ENCODE assay signal across 24 cellular contexts in the genomic region with DNA sequence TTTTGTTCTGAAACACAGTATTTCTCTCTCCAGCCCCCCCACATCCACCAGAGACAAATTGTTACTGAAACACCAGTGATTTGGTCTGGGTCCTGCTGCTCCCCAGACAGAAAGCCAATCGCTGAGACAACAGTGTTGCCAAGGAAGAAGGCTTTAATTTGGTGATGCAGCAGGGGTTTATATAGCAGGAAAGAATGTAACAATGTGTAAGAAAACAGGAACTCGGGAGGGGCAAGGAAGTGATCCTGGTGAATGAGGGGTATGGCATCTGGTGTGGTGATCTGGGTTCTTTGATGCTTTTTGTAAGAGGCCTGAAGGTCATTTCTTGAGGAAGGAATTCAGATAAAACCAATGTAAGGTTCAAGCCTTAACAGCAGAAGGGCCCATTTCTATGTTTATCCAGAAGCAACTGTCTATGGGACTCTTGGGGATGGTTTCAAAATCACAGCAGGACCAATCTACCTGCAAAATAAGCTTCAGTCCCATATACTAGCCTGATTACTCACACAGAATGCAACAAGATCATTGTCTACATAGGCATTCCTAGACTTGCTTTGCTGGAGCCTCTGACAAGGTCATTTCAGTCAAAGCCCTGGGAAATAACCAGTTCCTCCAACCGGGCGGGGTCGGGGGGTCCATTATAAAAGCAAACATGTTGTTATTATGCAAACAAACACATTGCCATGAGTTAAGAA.
DNase-seq lines count a peak whose midpoint lies in the region; ATAC-seq and TF ChIP-seq lines count a peak whose summit lies in the region.
"Had no signal": no experiment of that assay in that cellular context is flagged by ENCODE, and none has a peak within 500 bp of the region (broad histone marks: within the 10 kb centered on the region; RNA-seq: fewer than 3 reads in every experiment).

No MANE protein-coding gene starts in this region.

- BruUV-seq in IMR-90 (replicated peaks; lab: Mats Ljungman, UMichigan), result no TSS peak

- H3K4me3 ChIP-seq in IMR-90 (ENCODE audit: insufficient read depth, low read depth, low read length), result no peak overlapping the region
- no peak overlapping the region for H3K4me3 ChIP-seq in astrocyte of the spinal cord (ENCODE audit: low read depth, low read length)
- no peak overlapping the region for H3K4me3 ChIP-seq in mesendoderm (ENCODE audit: low read length)
- no peak overlapping the region for H3K4me3 ChIP-seq in tibial nerve
- H3K4me3 ChIP-seq: spleen, thyroid gland had no signal

- H4K91ac ChIP-seq in IMR-90 (ENCODE audit: insufficient read depth, low read depth, low read length), result no peak overlapping the region

- no peaks in the 10 kb centered on the region for H3K4me1 Mint-ChIP-seq in activated T-helper 17 cell treated with anti-CD3 and anti-CD28 coated beads, Interleukin-2, amount 50 U/mL, for 72 hours

- H3K27ac Mint-ChIP-seq in activated T-helper 17 cell treated with anti-CD3 and anti-CD28 coated beads, Interleukin-2, amount 50 U/mL, for 72 hours, result no peak overlapping the region
- H3K27ac Mint-ChIP-seq: stimulated activated naive CD8-positive, alpha-beta T cell treated with anti-CD3 and anti-CD28 coated beads, Interleukin-15, Interleukin-2, amounts not matched to agents 100 ng/mL and 50 ng/mL, for 24 hours; T-helper 2 cell treated with Interferon-gamma antibody and Interleukin-4, amounts not matched to agents 5 μg/mL and 100 μg/mL, for 36 hours; WTC11 had no signal

- no peak overlapping the region for H3K56ac ChIP-seq in IMR-90 (ENCODE audit: extremely low read depth, insufficient read depth, low read length)
- H3K56ac ChIP-seq in mesendoderm (ENCODE audit: low read length), result no peak overlapping the region

- H2AFZ ChIP-seq in IMR-90 (replicated peaks; ENCODE audit: low read length, poor library complexity), result no peak overlapping the region

- peak; percentile 32; the same call in 1 of the 2 replicates for ATAC-seq in IMR-90 (ENCODE audit: low read depth)
- no peak for ATAC-seq in activated T-helper 17 cell treated with anti-CD3 and anti-CD28 coated beads, Interleukin-2, amount 50 U/mL, for 72 hours (replicated peaks)
- ATAC-seq: SK-N-SH treated with all-trans-retinoic acid at 6 μM for 48 hours, WTC11 had no signal

- no peak overlapping the region for H3K9ac ChIP-seq in IMR-90 (ENCODE audit: low read depth, low read length)
- H3K9ac ChIP-seq in mesendoderm (ENCODE audit: low read length), result no peak overlapping the region

- no peaks in the 10 kb centered on the region for H4K20me1 ChIP-seq in IMR-90 (ENCODE audit: insufficient read depth, low read length)

- no peak overlapping the region for H3K4me3 Mint-ChIP-seq in activated T-helper 17 cell treated with anti-CD3 and anti-CD28 coated beads, Interleukin-2, amount 50 U/mL, for 72 hours
- H3K4me3 Mint-ChIP-seq: stimulated activated naive CD8-positive, alpha-beta T cell treated with anti-CD3 and anti-CD28 coated beads, Interleukin-15, Interleukin-2, amounts not matched to agents 100 ng/mL and 50 ng/mL, for 24 hours; T-helper 2 cell treated with Interferon-gamma antibody and Interleukin-4, amounts not matched to agents 5 μg/mL and 100 μg/mL, for 36 hours; WTC11 had no signal

- dilution Hi-C loops in IMR-90 (cut with HindIII; ENCODE audit: low sequenced_read_pairs, unreplicated experiment), result no loop called here

- TF ChIP-seq EP300 in tibial nerve (IDR thresholded peaks at IDR 0.05), result no peak

- no peak overlapping the region; the same call in 1 of the 2 replicates for H3K18ac ChIP-seq in IMR-90 (ENCODE audit: low read depth, low read length)
- no peak overlapping the region for H3K18ac ChIP-seq in mesendoderm (ENCODE audit: low read length)

- H2AK5ac ChIP-seq in IMR-90 (ENCODE audit: low read depth, low read length), result no peak overlapping the region
- no peak overlapping the region for H2AK5ac ChIP-seq in mesendoderm (ENCODE audit: low read length)

- POLR2A ChIA-PET in IMR-90 (lab: Charles Lee; ENCODE audit: unreplicated experiment), result no interaction called here

- no peak overlapping the region for H2AK9ac ChIP-seq in IMR-90 (replicated peaks; ENCODE audit: low read depth, low read length, poor library complexity)

- intact Hi-C loops in IMR-90 (cut with micrococcal nuclease), result no loop called here

- 0 out of 2 replicates have a peak, but pooled peaks cover 5% of the 10 kb centered on the region for H3K9me1 ChIP-seq in IMR-90 (ENCODE audit: insufficient read depth, low read length)

- H3K9me3 Mint-ChIP-seq in activated T-helper 17 cell treated with anti-CD3 and anti-CD28 coated beads, Interleukin-2, amount 50 U/mL, for 72 hours, result peaks cover 22% of the 10 kb centered on the region

- peak overlapping the region; percentile 62; the same call in 1 of the 2 replicates for H2BK20ac ChIP-seq in IMR-90 (ENCODE audit: low read depth, low read length)

- DNase-seq in AG08395 (ENCODE audit: low spot score) (peak; percentile 11), IMR-90 (peak; percentile 30), astrocyte of the spinal cord (ENCODE audit: low read depth, low spot score) (peak; percentile 27), mesendoderm (peak; percentile 30), NCI-H1436 (lab: John Stamatoyannopoulos, UW) (no peak), NOMO-1 (lab: John Stamatoyannopoulos, UW; ENCODE audit: unreplicated experiment in 2 of 2) (no peak), tibial nerve (ENCODE audit: low spot score in 2 of 2) (no peak)
- DNase-seq: activated CD4-positive, alpha-beta T cell treated with anti-CD3 and anti-CD28 coated beads, Interleukin-2, amount 50 U/mL, for 4 hours; activated naive CD4-positive, alpha-beta T cell; central memory CD4-positive, alpha-beta T cell; dermis blood vessel endothelial cell; DMS79 treated with DMSO at 0.1 percent for 48 hours; hippocampal formation; NCI-H1417 treated with DMSO at 0.1 percent for 48 hours; NCI-H524; spleen; stimulated activated CD4-positive, alpha-beta T cell treated with anti-CD3 and anti-CD28 coated beads, Interleukin-4, amount 100 ng/mL, for 4 hours; thyroid gland had no signal

- in situ Hi-C loops in IMR-90 (cut with MboI; ENCODE audit: low sequenced_read_pairs), result no loop called here
- in situ Hi-C loops in astrocyte of the spinal cord (cut with HindIII; ENCODE audit: low sequenced_read_pairs), result no loop called here

- TF ChIP-seq CTCF in IMR-90 (conservative IDR thresholded peaks at IDR 0.05; ENCODE audit: low read depth, low read length) (no peak), astrocyte of the spinal cord (IDR thresholded peaks at IDR 0.05; ENCODE audit: low read depth, low read length) (no peak), tibial nerve (IDR thresholded peaks at IDR 0.05) (no peak)

- H4K8ac ChIP-seq in IMR-90 (ENCODE audit: low read depth in 2 of 2, low read length in 2 of 2) (peak overlapping the region in 1 of 2 experiments; percentile 47; a peak in 1 of 4 replicates), mesendoderm (ENCODE audit: low read depth, low read length) (no peak overlapping the region)

- H3K36me3 ChIP-seq in IMR-90 (ENCODE audit: control insufficient read depth, insufficient read depth, low read length) (no peaks in the 10 kb centered on the region), mesendoderm (ENCODE audit: control insufficient read depth, insufficient read depth, low read length) (no peaks in the 10 kb centered on the region), tibial nerve (no peaks in the 10 kb centered on the region)
- H3K36me3 ChIP-seq: spleen, thyroid gland had no signal

- no peaks in the 10 kb centered on the region for H3K27me3 Mint-ChIP-seq in activated T-helper 17 cell treated with anti-CD3 and anti-CD28 coated beads, Interleukin-2, amount 50 U/mL, for 72 hours
- H3K27me3 Mint-ChIP-seq: stimulated activated naive CD8-positive, alpha-beta T cell treated with anti-CD3 and anti-CD28 coated beads, Interleukin-15, Interleukin-2, amounts not matched to agents 100 ng/mL and 50 ng/mL, for 24 hours had no signal

- no peak overlapping the region for H3K23ac ChIP-seq in IMR-90 (ENCODE audit: low read depth, low read length)
- H3K23ac ChIP-seq in mesendoderm (ENCODE audit: low read length), result no peak overlapping the region

- no peak overlapping the region for H2BK15ac ChIP-seq in IMR-90 (ENCODE audit: low read depth, low read length)
- no peak overlapping the region for H2BK15ac ChIP-seq in mesendoderm (replicated peaks; ENCODE audit: low read depth)

- H3K27ac ChIP-seq in IMR-90 (ENCODE audit: insufficient read depth, low read length), result no peak overlapping the region
- H3K27ac ChIP-seq in mesendoderm (ENCODE audit: low read depth, low read length), result no peak overlapping the region
- no peak overlapping the region for H3K27ac ChIP-seq in tibial nerve
- H3K27ac ChIP-seq: RWPE1, spleen, thyroid gland had no signal

- no CpG with 5 or more reads among the region's 5 CpGs for WGBS in IMR-90 (ENCODE audit: extremely low coverage in 2 of 2, insufficient read length in 1 of 2), 2 experiments
- no CpG with 5 or more reads among the region's 5 CpGs for WGBS in mesendoderm (ENCODE audit: extremely low coverage, insufficient coverage, low lambda C conversion rate)
- WGBS in tibial nerve, 2 donors, result 80 to 87% methylated on average over 5 of the region's 5 CpGs

- no peak overlapping the region for H3K4me2 ChIP-seq in IMR-90 (ENCODE audit: low read depth, low read length)
- no peak overlapping the region for H3K4me2 ChIP-seq in mesendoderm (ENCODE audit: low read length)

- TF ChIP-seq POLR2A in IMR-90 (IDR thresholded peaks at IDR 0.05; ENCODE audit: low read depth, low read length), result no peak
- no peak for TF ChIP-seq POLR2A in tibial nerve (IDR thresholded peaks at IDR 0.05)

- no peaks in the 10 kb centered on the region for H3K9me3 ChIP-seq in IMR-90 (ENCODE audit: control insufficient read depth, insufficient read depth, low read length)
- H3K9me3 ChIP-seq in tibial nerve, result no peaks in the 10 kb centered on the region
- H3K9me3 ChIP-seq: thyroid gland had no signal

- H3K36me3 Mint-ChIP-seq in activated T-helper 17 cell treated with anti-CD3 and anti-CD28 coated beads, Interleukin-2, amount 50 U/mL, for 72 hours (ENCODE audit: low read depth), result no peaks in the 10 kb centered on the region
- H3K36me3 Mint-ChIP-seq: WTC11 had no signal

- peak overlapping the region; percentile 66; the same call in 1 of the 2 replicates for H2BK120ac ChIP-seq in IMR-90 (ENCODE audit: low read depth, low read length)
- no peak overlapping the region for H2BK120ac ChIP-seq in mesendoderm (ENCODE audit: low read depth, low read length)

- H2BK5ac ChIP-seq in IMR-90 (ENCODE audit: low read depth, low read length, poor library complexity, severe bottlenecking), result no peak overlapping the region
- no peak overlapping the region for H2BK5ac ChIP-seq in mesendoderm (ENCODE audit: low read length)

- 0 out of 2 replicates have a peak overlapping the region, but pooled peaks have one; percentile 56 for H3K14ac ChIP-seq in IMR-90 (replicated peaks; ENCODE audit: low read depth, low read length)

- H3K4ac ChIP-seq in IMR-90 (ENCODE audit: low read depth, low read length) (peak overlapping the region; percentile 62; the same call in 1 of the 2 replicates), mesendoderm (ENCODE audit: low read depth, low read length) (no peak overlapping the region)

- no peak for TF ChIP-seq RAD21 in IMR-90 (IDR thresholded peaks at IDR 0.05; ENCODE audit: low read length)

- no peaks in the 10 kb centered on the region for H3K79me1 ChIP-seq in IMR-90 (ENCODE audit: low read depth in 1 of 2, low read length in 2 of 2)
- no peaks in the 10 kb centered on the region for H3K79me1 ChIP-seq in mesendoderm (ENCODE audit: low read length)

- H3K79me2 ChIP-seq in mesendoderm (ENCODE audit: control insufficient read depth, insufficient read depth, low read length), result no peaks in the 10 kb centered on the region

- H4K5ac ChIP-seq in IMR-90 (ENCODE audit: low read depth, low read length), result no peak overlapping the region; the same call in 1 of the 2 replicates
- no peak overlapping the region for H4K5ac ChIP-seq in mesendoderm (ENCODE audit: low read length)

- CTCF ChIA-PET in IMR-90 (lab: Yijun Ruan, JAX), result no interaction called here

- no peaks in the 10 kb centered on the region for H3K27me3 ChIP-seq in IMR-90 (ENCODE audit: control insufficient read depth, insufficient read depth, low read length)
- H3K27me3 ChIP-seq in mesendoderm (ENCODE audit: insufficient read depth, low read length, poor library complexity), result no peaks in the 10 kb centered on the region
- no peaks in the 10 kb centered on the region for H3K27me3 ChIP-seq in tibial nerve
- H3K27me3 ChIP-seq: spleen, thyroid gland had no signal

- H3K4me1 ChIP-seq in IMR-90 (ENCODE audit: control insufficient read depth, insufficient read depth, low read length) (peaks cover 6% of the 10 kb centered on the region), mesendoderm (ENCODE audit: control insufficient read depth, low read depth, low read length) (no peaks in the 10 kb centered on the region), tibial nerve (no peaks in the 10 kb centered on the region)
- H3K4me1 ChIP-seq: spleen, thyroid gland had no signal

Comparison
In these comparisons a context has a peak if more than half of its experiments do, and no peak if none do; other contexts are left out.
1. DNase-seq: peak in AG08395 (single experiment), IMR-90 (single experiment), astrocyte of the spinal cord (single experiment) and mesendoderm (single experiment); none in NCI-H1436 (single experiment), NOMO-1 (0 of 2) and tibial nerve (0 of 2).